26 cellular contexts compared by ENCODE assay signal in the genomic region with DNA sequence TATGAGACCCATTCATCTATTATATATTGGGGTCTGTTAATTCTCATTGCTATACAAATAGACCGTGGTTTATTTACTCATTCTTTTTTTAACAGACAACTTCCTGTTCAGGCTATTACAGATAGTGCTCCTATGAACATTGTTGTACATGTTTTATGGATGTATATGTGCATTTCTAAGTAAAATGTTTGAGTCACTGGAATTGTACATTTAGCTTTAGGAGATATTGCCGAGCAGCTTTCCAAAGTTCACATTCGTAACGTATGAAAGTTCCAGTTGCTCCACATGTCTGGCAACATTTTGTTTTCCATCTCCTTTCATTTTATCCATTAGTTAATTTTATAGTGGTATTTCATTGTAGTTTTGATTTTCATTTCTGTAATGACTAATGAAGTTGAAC. TPM values are rescaled to one million over a fixed set of nuclear protein-coding genes. Genes with fewer than 3 reads are reported as not detected.
"Had no signal": no experiment of that assay in that cellular context is flagged by ENCODE, and none has a peak within 500 bp of the region (broad histone marks: within the 10 kb centered on the region; RNA-seq: fewer than 3 reads in every experiment).

No MANE protein-coding gene starts in this region.

- H3K27ac ChIP-seq: ascending aorta had no signal

- H3K27ac Mint-ChIP-seq: activated CD4-positive, alpha-beta T cell treated with anti-CD3 and anti-CD28 coated beads, Interleukin-2, amount 10 ng/mL, durations not matched to agents 7 days and 5 days; activated T-helper 1 cell treated with anti-CD3 and anti-CD28 coated beads, Interleukin-12 subunit alpha, Interleukin-12 subunit beta, Interleukin-2, Interleukin-4 antibody, amounts not matched to agents 30 ng/mL and 10 ng/mL and 1 ng/mL, durations not matched to agents 14 hours and 24 hours and 36 hours; T-helper 17 cell; WTC11 had no signal

- H3K36me3 ChIP-seq: ascending aorta had no signal

- H3K4me1 Mint-ChIP-seq: central memory CD8-positive, alpha-beta T cell; T-helper 17 cell; WTC11 had no signal

- H3K27me3 Mint-ChIP-seq: activated CD4-positive, alpha-beta T cell treated with anti-CD3 and anti-CD28 coated beads, Interleukin-2, amount 10 ng/mL, durations not matched to agents 7 days and 5 days had no signal

- H3K36me3 Mint-ChIP-seq: brain, WTC11 had no signal

- H3K9me3 ChIP-seq: ascending aorta had no signal

- DNase-seq: activated CD4-positive, alpha-beta memory T cell treated with anti-CD3 and anti-CD28 coated beads for 36 hours; activated CD4-positive, alpha-beta T cell treated with anti-CD3 and anti-CD28 coated beads, Interleukin-2, amount 10 ng/mL, durations not matched to agents 7 days and 5 days; activated CD4-positive, CD25-positive, alpha-beta regulatory T cell treated with anti-CD3 and anti-CD28 coated beads, Interleukin-2, amount 50 U/mL, for 72 hours; activated CD8-positive, alpha-beta memory T cell treated with anti-CD3 and anti-CD28 coated beads for 24 hours; activated effector memory CD4-positive, alpha-beta T cell treated with anti-CD3 and anti-CD28 coated beads, Interleukin-2, amount 50 U/mL, for 16 hours; activated naive CD4-positive, alpha-beta T cell treated with anti-CD3 and anti-CD28 coated beads, Interleukin-2, amount 50 U/mL, for 16 hours; Karpas-422; NCI-H1048; NCI-H146; NCI-H187 treated with DMSO at 0.1 percent for 48 hours; NCI-H2081 treated with DMSO at 0.1 percent for 48 hours; NCI-H2171; NCI-H2227 treated with DMSO at 0.1 percent for 48 hours; NCI-H526; NCI-H774; SIG-M5; T-helper 17 cell; T-helper 9 cell had no signal

- H3K27me3 ChIP-seq: ascending aorta had no signal

- H3K9me3 Mint-ChIP-seq: activated T-helper 1 cell treated with anti-CD3 and anti-CD28 coated beads, Interleukin-12 subunit alpha, Interleukin-12 subunit beta, Interleukin-2, Interleukin-4 antibody, amounts not matched to agents 30 ng/mL and 10 ng/mL and 1 ng/mL, durations not matched to agents 14 hours and 24 hours and 36 hours; central memory CD8-positive, alpha-beta T cell; WTC11 had no signal

- ATAC-seq: T-helper 17 cell, WTC11 had no signal

- H3K4me1 ChIP-seq: ascending aorta had no signal

- H3K4me3 ChIP-seq: ascending aorta had no signal

- H3K4me3 Mint-ChIP-seq: activated CD4-positive, alpha-beta memory T cell treated with anti-CD3 and anti-CD28 coated beads for 36 hours; activated CD4-positive, alpha-beta T cell treated with anti-CD3 and anti-CD28 coated beads, Interleukin-2, amount 10 ng/mL, durations not matched to agents 7 days and 5 days; activated T-helper 1 cell treated with anti-CD3 and anti-CD28 coated beads, Interleukin-12 subunit alpha, Interleukin-12 subunit beta, Interleukin-2, Interleukin-4 antibody, amounts not matched to agents 30 ng/mL and 10 ng/mL and 1 ng/mL, durations not matched to agents 14 hours and 24 hours and 36 hours; brain; central memory CD8-positive, alpha-beta T cell; T-helper 17 cell; WTC11 had no signal

RNA-seq across cellular contexts. Expression of gene SLC17A2, which starts 19.1 kb away (rescaled TPM):
- total RNA-seq: activated CD4-positive, alpha-beta memory T cell treated with anti-CD3 and anti-CD28 coated beads for 36 hours; activated CD4-positive, alpha-beta T cell treated with anti-CD3 and anti-CD28 coated beads, Interleukin-2, amount 10 ng/mL, durations not matched to agents 7 days and 5 days; ascending aorta; NCI-H460; OCI-LY7; RPMI7951; T-helper 17 cell; WTC11 had no signal

RNA-seq across cellular contexts. Expression of gene SLC17A3, which starts 37.3 kb away (rescaled TPM):
- total RNA-seq: ascending aorta, NCI-H460, RPMI7951, WTC11 had no signal
